In the genomic region with DNA sequence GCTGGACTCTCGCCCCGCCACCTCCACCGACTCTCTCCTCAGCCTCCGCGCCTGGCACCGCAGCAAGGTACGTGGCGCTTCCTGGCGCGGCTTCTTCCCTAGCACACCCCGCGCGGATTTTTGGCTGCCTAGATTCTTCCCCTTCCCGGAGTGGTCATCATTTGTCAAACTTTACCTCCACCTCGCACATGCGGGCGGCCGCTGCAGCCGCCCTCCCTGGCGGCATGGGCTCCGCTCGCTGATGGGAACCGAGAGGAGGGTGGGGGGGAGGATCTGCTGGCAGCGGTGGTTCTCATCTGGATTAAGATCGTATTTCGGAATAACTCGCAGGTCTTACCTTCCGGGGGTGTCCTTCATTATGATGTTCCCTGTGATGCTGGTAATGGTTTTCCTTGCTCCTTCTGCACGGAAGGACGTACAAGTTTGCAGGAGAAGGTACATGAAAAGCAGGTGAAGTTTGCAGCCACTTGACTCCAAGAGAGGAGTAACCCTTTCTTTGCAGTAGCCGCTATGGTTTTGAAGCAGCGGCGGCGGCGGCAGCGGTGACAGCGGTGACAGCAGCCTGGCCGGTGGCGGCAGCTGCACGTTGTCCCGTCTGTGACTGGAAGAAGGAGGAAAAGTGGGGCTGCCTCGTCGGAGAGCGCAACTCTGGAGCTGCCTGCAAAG, we compare ENCODE assay signal across 8 cellular contexts.
DNase-seq lines count a peak whose midpoint lies in the region; ATAC-seq lines count a peak whose summit lies in the region.

No MANE protein-coding gene starts in this region.

- H3K4me3 ChIP-seq in iPS-15b (ENCODE audit: low read depth, low read length), result peak overlapping the region; percentile 84
- peak overlapping the region; percentile 49 to 64 (median 62) for H3K4me3 ChIP-seq in skeletal muscle tissue (ENCODE audit: low read length in 3 of 3)

- H3K4me1 ChIP-seq in iPS-15b (ENCODE audit: control insufficient read depth, insufficient read depth, low read length) (peaks cover 4% of the 10 kb centered on the region), skeletal muscle tissue (ENCODE audit: control insufficient read depth in 3 of 3, insufficient read depth in 3 of 3, low read length in 3 of 3) (peaks cover 8 to 14% (median 9%) of the 10 kb centered on the region in 3 donors)

- no peaks in the 10 kb centered on the region for H3K36me3 ChIP-seq in iPS-15b (ENCODE audit: control insufficient read depth, insufficient read depth, low read length)
- no peaks in the 10 kb centered on the region for H3K36me3 ChIP-seq in skeletal muscle tissue (ENCODE audit: control insufficient read depth in 3 of 3, insufficient read depth in 3 of 3, low read length in 3 of 3)

- H3K27ac ChIP-seq in skeletal muscle tissue (ENCODE audit: low read depth, low read length), result no peak overlapping the region

- no peaks in the 10 kb centered on the region for H3K9me3 ChIP-seq in iPS-15b (ENCODE audit: control insufficient read depth, insufficient read depth, low read length)
- H3K9me3 ChIP-seq in skeletal muscle tissue (ENCODE audit: control insufficient read depth in 3 of 3, low read length in 3 of 3), result no peaks in the 10 kb centered on the region

- peaks cover 30% of the 10 kb centered on the region for H3K27me3 ChIP-seq in iPS-15b (ENCODE audit: control insufficient read depth, insufficient read depth, low read length)
- H3K27me3 ChIP-seq in skeletal muscle tissue (ENCODE audit: control insufficient read depth in 3 of 3, insufficient read depth in 3 of 3, low read length in 3 of 3), result peaks cover 22 to 39% (median 31%) of the 10 kb centered on the region in 3 donors

- peak; percentile 41 to 54 for DNase-seq in NOMO-1 (lab: John Stamatoyannopoulos, UW; ENCODE audit: unreplicated experiment in 2 of 2)
- no peak for DNase-seq in NOMO-1 treated with dmso at 0.1 percent for 144 hours (lab: John Stamatoyannopoulos, UW; ENCODE audit: unreplicated experiment)
- DNase-seq in activated CD8-positive, alpha-beta memory T cell treated with anti-CD3 and anti-CD28 coated beads, Interleukin-2, amount 50 U/mL, for 48 hours, result peak; percentile 50
- DNase-seq in stimulated activated CD4-positive, alpha-beta T cell treated with anti-CD3 and anti-CD28 coated beads, Interleukin-4, amount 100 ng/mL, for 4 hours, result no peak

- H3K9ac ChIP-seq in iPS-15b (ENCODE audit: low read depth, low read length) (no peak overlapping the region), skeletal muscle tissue (ENCODE audit: low read depth in 1 of 3, low read length in 3 of 3) (peak overlapping the region in 1 of 3 donors; percentile 33)

- ATAC-seq in HG03135 (IDR thresholded peaks at IDR 0.05; ENCODE audit: unreplicated experiment) (peak; percentile 25), HG03520 (IDR thresholded peaks at IDR 0.05; ENCODE audit: unreplicated experiment) (no peak)

Comparison
In these comparisons a context has a peak if more than half of its experiments do, and no peak if none do; other contexts are left out.
1. DNase-seq: peak in NOMO-1 (2 of 2) and activated CD8-positive, alpha-beta memory T cell treated with anti-CD3 and anti-CD28 coated beads, Interleukin-2, amount 50 U/mL, for 48 hours (single experiment); none in NOMO-1 treated with dmso at 0.1 percent for 144 hours (single experiment) and stimulated activated CD4-positive, alpha-beta T cell treated with anti-CD3 and anti-CD28 coated beads, Interleukin-4, amount 100 ng/mL, for 4 hours (0 of 2).